Comparison of ENCODE assay signal across 16 cellular contexts in genomic region chr17:15510361-15510760, GRCh38. TPM values are rescaled to one million over a fixed set of nuclear protein-coding genes. Genes with fewer than 3 reads are reported as not detected.
DNase-seq lines count a peak whose midpoint lies in the region; ATAC-seq, FAIRE-seq and TF ChIP-seq lines count a peak whose summit lies in the region.
"Had no signal": no experiment of that assay in that cellular context is flagged by ENCODE, and none has a peak within 500 bp of the region (broad histone marks: within the 10 kb centered on the region; RNA-seq: fewer than 3 reads in every experiment).

No MANE protein-coding gene starts in this region.

- peaks cover 31% of the 10 kb centered on the region for H3K36me3 Mint-ChIP-seq in WTC11
- peaks cover 43% of the 10 kb centered on the region for H3K36me3 Mint-ChIP-seq in GM23338 (ENCODE audit: low read depth)

- H3K4me3 ChIP-seq in cardiac fibroblast (replicated peaks in 1 of 2; ENCODE audit: low read depth in 2 of 2, low read length in 2 of 2) (no peak overlapping the region), GM23338 (no peak overlapping the region)
- H3K4me3 ChIP-seq: heart left ventricle, lower lobe of right lung had no signal

- no peaks in the 10 kb centered on the region for H3K27me3 Mint-ChIP-seq in WTC11 (ENCODE audit: low read depth)
- H3K27me3 Mint-ChIP-seq in GM23338 (ENCODE audit: insufficient read depth, low read depth, poor library complexity), result peaks cover 7% of the 10 kb centered on the region

- H4K20me1 ChIP-seq in GM23338 (replicated peaks; ENCODE audit: insufficient read depth), result peaks cover 5% of the 10 kb centered on the region; the same call in 1 of the 2 replicates

- peaks cover 4% of the 10 kb centered on the region for H3K9me3 Mint-ChIP-seq in WTC11
- peaks cover 2% of the 10 kb centered on the region; the same call in 2 of the 3 replicates for H3K9me3 Mint-ChIP-seq in GM23338
- H3K9me3 Mint-ChIP-seq: activated naive CD4-positive, alpha-beta T cell treated with anti-CD3 and anti-CD28 coated beads, Interleukin-2, amount 50 U/mL, for 72 hours had no signal

- no peak overlapping the region for H2AFZ ChIP-seq in GM23338

- CTCF ChIA-PET in WTC11 (lab: Charles Lee), result interaction anchor here (1.6 kb wide), 1 partner anchor 8 kb away, joined by 6 read pairs; no protein-coding TSS in a partner anchor

- H3K9me2 ChIP-seq in GM23338 (ENCODE audit: insufficient read depth), result no peaks in the 10 kb centered on the region

- no peak overlapping the region for H3K27ac ChIP-seq in GM23338 (ENCODE audit: low read depth)
- H3K27ac ChIP-seq: heart left ventricle, lower lobe of right lung, RWPE1 had no signal

- POLR2A ChIA-PET in WTC11 (lab: Charles Lee), result no interaction called here

- no peaks in the 10 kb centered on the region for H3K4me1 ChIP-seq in GM23338 (ENCODE audit: insufficient read depth)

- H3K4me3 Mint-ChIP-seq in WTC11 (no peak overlapping the region), GM23338 (no peak overlapping the region)

- no peak overlapping the region for H3K4me2 ChIP-seq in GM23338

- H3K27ac Mint-ChIP-seq in WTC11 (no peak overlapping the region), GM23338 (no peak overlapping the region)

- H3K79me2 ChIP-seq in GM23338 (replicated peaks; ENCODE audit: insufficient read depth), result no peaks in the 10 kb centered on the region

- H3F3A ChIP-seq in GM23338 (replicated peaks; ENCODE audit: low read depth), result no peaks in the 10 kb centered on the region

- FAIRE-seq in HTR-8/SVneo (lab: Jason Lieb, UNC), result no peak

- H3K36me3 ChIP-seq in GM23338 (ENCODE audit: insufficient read depth), result no peaks in the 10 kb centered on the region
- H3K36me3 ChIP-seq: lower lobe of right lung had no signal

- TF ChIP-seq CTCF in cardiac fibroblast (IDR thresholded peaks at IDR 0.05; ENCODE audit: low read depth, low read length), result no peak
- TF ChIP-seq CTCF in WTC11 (IDR thresholded peaks at IDR 0.05), result no peak
- TF ChIP-seq CTCF in GM23338 (conservative IDR thresholded peaks at IDR 0.05; ENCODE audit: low read depth in 2 of 2), result no peak

- H3K27me3 ChIP-seq in GM23338 (ENCODE audit: insufficient read depth), result no peaks in the 10 kb centered on the region
- H3K27me3 ChIP-seq: heart left ventricle had no signal

- DNase-seq in AG08396 (ENCODE audit: low spot score) (peak; percentile 60), HTR-8/SVneo (ENCODE audit: insufficient read length, low spot score) (peak; percentile 45), cardiac fibroblast (ENCODE audit: low read depth in 2 of 2) (peak; percentile 59 to 88), kidney tubule cell (ENCODE audit: low spot score) (peak; percentile 77), medulla oblongata (ENCODE audit: extremely low spot score) (no peak), WTC11 (ENCODE audit: low spot score) (no peak), GM23338 (ENCODE audit: low spot score) (no peak), KG1 (lab: John Stamatoyannopoulos, UW) (no peak)
- DNase-seq: C1 segment of cervical spinal cord; heart left ventricle; lower lobe of right lung; NCI-H1048; NCI-H345; stimulated activated naive CD4-positive, alpha-beta T cell treated with Interleukin-2 at 50 U/mL for 16 hours had no signal

- no peak for ATAC-seq in WTC11
- ATAC-seq in GM23338, result no peak
- ATAC-seq: lower lobe of right lung had no signal

- no peaks in the 10 kb centered on the region for H3K4me1 Mint-ChIP-seq in WTC11
- H3K4me1 Mint-ChIP-seq in GM23338, result no peaks in the 10 kb centered on the region; the same call in 2 of the 3 replicates

TF ChIP-seq in WTC11, 78 proteins besides CTCF, POLR2A, EP300 and RAD21 (continues in another document):
- TF ChIP-seq GABPB1 (CRISPR knock-in tag; IDR thresholded peaks at IDR 0.05) (no peak), ZNF121 (CRISPR knock-in tag; IDR thresholded peaks at IDR 0.05) (no peak), ZNF281 (CRISPR knock-in tag; IDR thresholded peaks at IDR 0.05) (no peak), ATF6 (CRISPR knock-in tag; IDR thresholded peaks at IDR 0.05) (no peak), EMX1 (CRISPR knock-in tag; IDR thresholded peaks at IDR 0.05) (no peak), FOXK1 (CRISPR knock-in tag; IDR thresholded peaks at IDR 0.05) (no peak)

TF ChIP-seq in GM23338, 12 proteins besides CTCF, POLR2A, EP300 and RAD21:
- TF ChIP-seq JUNB (IDR thresholded peaks at IDR 0.05; ENCODE audit: unreplicated experiment) (no peak), EZH2phosphoT487 (IDR thresholded peaks at IDR 0.05; ENCODE audit: unreplicated experiment) (no peak)
TF ChIP-seq in GM23338: peak in this region for 0.

RNA-seq across cellular contexts. Expression of gene CDRT4, which starts 42.9 kb away (rescaled TPM):
- 4.9 to 8.3 TPM (median 6.5 TPM) in 3 replicates for total RNA-seq in WTC11 (2021)
- total RNA-seq in GM23338 (2014; rRNA removed; shearing (Covaris generic)), result 8.7 and 13.0 TPM in 2 replicates
- 6.5 TPM in 2 replicates for polyA plus RNA-seq in GM23338 (2016; fragmentation: Nextera tagmentation; extraction: Ambion mirVana)

RNA-seq across cellular contexts. Expression of gene TVP23C, which starts 52.9 kb away (rescaled TPM):
- 16.2 to 16.9 TPM (median 16.5 TPM) in 3 replicates for total RNA-seq in WTC11 (2021)
- total RNA-seq in GM23338 (2014; rRNA removed; shearing (Covaris generic)), result 23.2 and 31.7 TPM in 2 replicates
- polyA plus RNA-seq in GM23338 (2016; fragmentation: Nextera tagmentation; extraction: Ambion mirVana), result 10.4 and 10.5 TPM in 2 replicates

Comparison
In these comparisons a context has a peak if more than half of its experiments do, and no peak if none do; other contexts are left out.
1. DNase-seq: peak in AG08396 (single experiment), HTR-8/SVneo (single experiment), cardiac fibroblast (2 of 2) and kidney tubule cell (single experiment); none in medulla oblongata (single experiment), WTC11 (single experiment), GM23338 (single experiment) and KG1 (single experiment).